Comparison of ENCODE assay signal across 19 cellular contexts in genomic region chr12:5348491-5348890, GRCh38.
A peak's percentile ranks its signal among the peaks of the same experiment; 100 is the strongest.
DNase-seq lines count a peak whose midpoint lies in the region; ATAC-seq, FAIRE-seq and TF ChIP-seq lines count a peak whose summit lies in the region.
"Had no signal": no experiment of that assay in that cellular context is flagged by ENCODE, and none has a peak within 500 bp of the region (broad histone marks: within the 10 kb centered on the region; RNA-seq: fewer than 3 reads in every experiment).

No MANE protein-coding gene starts in this region.

- peak overlapping the region; percentile 73 for H3K4me2 ChIP-seq in mammary epithelial cell (ENCODE audit: insufficient read depth, low read depth, low read length)
- no peak overlapping the region for H3K4me2 ChIP-seq in astrocyte (ENCODE audit: low read length)
- H3K4me2 ChIP-seq in hepatocyte = peak overlapping the region; percentile 31

- H3K9ac ChIP-seq in mammary epithelial cell (ENCODE audit: insufficient read depth, low read length) (no peak overlapping the region), astrocyte (ENCODE audit: low read length) (no peak overlapping the region)

- dilution Hi-C loops in mammary epithelial cell (cut with HindIII; ENCODE audit: low sequenced_read_pairs) = no loop called here

- no peak overlapping the region for H3K4me3 Mint-ChIP-seq in MCF 10A (ENCODE audit: unreplicated experiment)
- H3K4me3 Mint-ChIP-seq in astrocyte (ENCODE audit: unreplicated experiment) = no peak overlapping the region

- H3K4me1 ChIP-seq in mammary epithelial cell (ENCODE audit: insufficient read depth, low read length) (peaks cover 32% of the 10 kb centered on the region), astrocyte (ENCODE audit: insufficient read depth, low read length) (no peaks in the 10 kb centered on the region), hepatocyte (ENCODE audit: insufficient read depth) (peaks cover 9% of the 10 kb centered on the region)
- H3K4me1 ChIP-seq in effector memory CD4-positive, alpha-beta T cell (ENCODE audit: control insufficient read depth, insufficient read depth, low read length, poor library complexity, severe bottlenecking) = no peaks in the 10 kb centered on the region

- DNase-seq in mammary epithelial cell (peak; percentile 8), MCF 10A (ENCODE audit: unreplicated experiment) (no peak), astrocyte (ENCODE audit: low read depth) (no peak), hepatocyte (ENCODE audit: low spot score) (peak; percentile 37), urothelium cell line (ENCODE audit: low spot score) (peak; percentile 49)
- DNase-seq in effector memory CD4-positive, alpha-beta T cell = no peak
- DNase-seq: HCEC 1CT, KBM-7, MG63, NCI-H187 treated with DMSO at 0.1 percent for 48 hours, NCI-H524 treated with DMSO at 0.1 percent for 48 hours, PC-3 had no signal

- TF ChIP-seq CTCF in mammary epithelial cell (conservative IDR thresholded peaks at IDR 0.05 in 1 of 2, IDR thresholded peaks at IDR 0.05 in 1 of 2; ENCODE audit: extremely low read depth in 1 of 2, insufficient read depth in 1 of 2, low read depth in 1 of 2, low read length in 2 of 2) (no peak), MCF 10A (IDR thresholded peaks at IDR 0.05; ENCODE audit: unreplicated experiment) (no peak), astrocyte (IDR thresholded peaks at IDR 0.05; ENCODE audit: insufficient read depth, low read depth, low read length) (no peak), hepatocyte (IDR thresholded peaks at IDR 0.05; ENCODE audit: poor library complexity) (no peak)

- 20% methylated on average over 4 of the region's 4 CpGs for WGBS in mammary epithelial cell (ENCODE audit: low coverage, missing lambda C conversion rate)
- WGBS in hepatocyte (ENCODE audit: low lambda C conversion rate, missing lambda C conversion rate) = 7% methylated on average over 4 of the region's 4 CpGs

- BruUV-seq in mammary epithelial cell (replicated peaks; lab: Mats Ljungman, UMichigan) (no TSS peak), MCF 10A (replicated peaks; lab: Mats Ljungman, UMichigan) (no TSS peak)

- no peak for ATAC-seq in GM18867 (IDR thresholded peaks at IDR 0.05; ENCODE audit: unreplicated experiment)
- ATAC-seq in HG02759 (IDR thresholded peaks at IDR 0.05; ENCODE audit: unreplicated experiment) = no peak
- ATAC-seq: GM12878, PC-3 had no signal

- no peaks in the 10 kb centered on the region for H3K79me2 ChIP-seq in mammary epithelial cell (ENCODE audit: insufficient read depth, low read length)
- no peaks in the 10 kb centered on the region for H3K79me2 ChIP-seq in astrocyte (ENCODE audit: insufficient read depth, low read length)
- H3K79me2 ChIP-seq in hepatocyte = no peaks in the 10 kb centered on the region

- POLR2A ChIA-PET in MCF 10A (lab: Yijun Ruan, JAX) = no interaction called here

- no peaks in the 10 kb centered on the region for H3K9me2 ChIP-seq in hepatocyte (replicated peaks; ENCODE audit: insufficient read depth)

- H3K36me3 Mint-ChIP-seq in MCF 10A (ENCODE audit: insufficient read depth, unreplicated experiment) (no peaks in the 10 kb centered on the region), astrocyte (ENCODE audit: low read depth, unreplicated experiment) (no peaks in the 10 kb centered on the region)

- H3K27ac Mint-ChIP-seq in MCF 10A (ENCODE audit: low read depth, unreplicated experiment) (no peak overlapping the region), astrocyte (ENCODE audit: unreplicated experiment) (peak overlapping the region; percentile 54)

- H2AFZ ChIP-seq in mammary epithelial cell (ENCODE audit: low read depth, low read length) (peak overlapping the region; percentile 84), astrocyte (ENCODE audit: low read depth, low read length) (no peak overlapping the region), hepatocyte (peak overlapping the region; percentile 45)

- intact Hi-C loops in mammary epithelial cell (cut with micrococcal nuclease) (no loop called here), MCF 10A (cut with micrococcal nuclease) (no loop called here)

- no peaks in the 10 kb centered on the region for H3K9me3 ChIP-seq in mammary epithelial cell (replicated peaks; ENCODE audit: insufficient read depth, low read length)
- H3K9me3 ChIP-seq in astrocyte (ENCODE audit: insufficient read depth, low read depth, low read length) = no peaks in the 10 kb centered on the region
- H3K9me3 ChIP-seq in hepatocyte (ENCODE audit: low read depth) = no peaks in the 10 kb centered on the region
- H3K9me3 ChIP-seq in effector memory CD4-positive, alpha-beta T cell (ENCODE audit: control insufficient read depth, low read length) = no peaks in the 10 kb centered on the region
- H3K9me3 ChIP-seq: MG63 had no signal

- H3K36me3 ChIP-seq in mammary epithelial cell (ENCODE audit: insufficient read depth, low read length) (no peaks in the 10 kb centered on the region), astrocyte (ENCODE audit: insufficient read depth, low read length) (no peaks in the 10 kb centered on the region), hepatocyte (replicated peaks; ENCODE audit: insufficient read depth, low read depth) (no peaks in the 10 kb centered on the region)
- no peaks in the 10 kb centered on the region for H3K36me3 ChIP-seq in effector memory CD4-positive, alpha-beta T cell (ENCODE audit: control insufficient read depth, insufficient read depth, low read length)
- H3K36me3 ChIP-seq: MG63 had no signal

- H3K9me3 Mint-ChIP-seq in MCF 10A (ENCODE audit: unreplicated experiment) = peaks cover 53% of the 10 kb centered on the region
- H3K9me3 Mint-ChIP-seq in astrocyte (ENCODE audit: unreplicated experiment) = peaks cover 1% of the 10 kb centered on the region

- in situ Hi-C loops in mammary epithelial cell (cut with MboI; ENCODE audit: low sequenced_read_pairs in 2 of 2) = no loop called here

- H3K27me3 Mint-ChIP-seq in MCF 10A (ENCODE audit: insufficient read depth, unreplicated experiment) (no peaks in the 10 kb centered on the region), astrocyte (ENCODE audit: low read depth, unreplicated experiment) (peaks cover 3% of the 10 kb centered on the region)

- H3K27me3 ChIP-seq in mammary epithelial cell (ENCODE audit: insufficient read depth, low read length) (no peaks in the 10 kb centered on the region), astrocyte (ENCODE audit: insufficient read depth, low read length) (no peaks in the 10 kb centered on the region), hepatocyte (no peaks in the 10 kb centered on the region)
- H3K27me3 ChIP-seq in effector memory CD4-positive, alpha-beta T cell (replicated peaks; ENCODE audit: control insufficient read depth, insufficient read depth, low read length, poor library complexity, severe bottlenecking) = no peaks in the 10 kb centered on the region
- H3K27me3 ChIP-seq: MG63 had no signal

- H3K27ac ChIP-seq in mammary epithelial cell (ENCODE audit: insufficient read depth, low read depth, low read length) = no peak overlapping the region
- no peak overlapping the region for H3K27ac ChIP-seq in astrocyte (ENCODE audit: low read depth, low read length)
- peak overlapping the region; percentile 54 for H3K27ac ChIP-seq in hepatocyte
- no peak overlapping the region for H3K27ac ChIP-seq in effector memory CD4-positive, alpha-beta T cell (ENCODE audit: insufficient read depth, low read length, poor library complexity, severe bottlenecking)
- H3K27ac ChIP-seq: C4-2B had no signal

- CTCF ChIA-PET in mammary epithelial cell (lab: Charles Lee; ENCODE audit: low non-redundant PET) (no interaction called here), MCF 10A (lab: Yijun Ruan, JAX) (no interaction called here)

- H3K4me3 ChIP-seq in mammary epithelial cell (replicated peaks in 1 of 3; ENCODE audit: insufficient read depth in 1 of 3, low read depth in 2 of 3, low read length in 3 of 3) (peak overlapping the region in 1 of 3 experiments; percentile 1), astrocyte (ENCODE audit: insufficient read depth, low read depth, low read length) (no peak overlapping the region), hepatocyte (no peak overlapping the region)
- H3K4me3 ChIP-seq in effector memory CD4-positive, alpha-beta T cell (ENCODE audit: insufficient read depth, low read depth, low read length, poor library complexity, severe bottlenecking) = no peak overlapping the region
- H3K4me3 ChIP-seq: GM12878, MG63 had no signal

- H4K20me1 ChIP-seq in mammary epithelial cell (ENCODE audit: insufficient read depth, low read length) (no peaks in the 10 kb centered on the region), astrocyte (ENCODE audit: insufficient read depth, low read length) (no peaks in the 10 kb centered on the region), hepatocyte (ENCODE audit: insufficient read depth, poor library complexity, severe bottlenecking) (no peaks in the 10 kb centered on the region)

- FAIRE-seq in astrocyte (lab: Jason Lieb, UNC) (no peak), urothelium cell line (lab: Jason Lieb, UNC) (no peak)
- FAIRE-seq: A204.1, GM12878, GM18507, HTR-8/SVneo had no signal

- no peaks in the 10 kb centered on the region for H3K4me1 Mint-ChIP-seq in MCF 10A (ENCODE audit: insufficient read depth, unreplicated experiment)
- peaks cover 10% of the 10 kb centered on the region for H3K4me1 Mint-ChIP-seq in astrocyte (ENCODE audit: low read depth, unreplicated experiment)

Comparison
In these comparisons a context has a peak if more than half of its experiments do, and no peak if none do; other contexts are left out.
1. DNase-seq: peak in mammary epithelial cell (single experiment), hepatocyte (single experiment) and urothelium cell line (single experiment); none in MCF 10A (single experiment), astrocyte (single experiment) and effector memory CD4-positive, alpha-beta T cell (0 of 3).